In genomic region chr2:1989216-1989615, GRCh38 we compare ENCODE assay signal across 23 cellular contexts.
DNase-seq lines count a peak whose midpoint lies in the region; ATAC-seq, FAIRE-seq and TF ChIP-seq lines count a peak whose summit lies in the region.
"Had no signal": no experiment of that assay in that cellular context is flagged by ENCODE, and none has a peak within 500 bp of the region (broad histone marks: within the 10 kb centered on the region; RNA-seq: fewer than 3 reads in every experiment).

No MANE protein-coding gene starts in this region.

- H3K4me1 ChIP-seq in A549 (no peaks in the 10 kb centered on the region), endodermal cell (ENCODE audit: control insufficient read depth, insufficient read depth, low read length) (no peaks in the 10 kb centered on the region), uterus (no peaks in the 10 kb centered on the region)
- H3K4me1 ChIP-seq: Caco-2 had no signal

- H3K9me3 ChIP-seq in A549 (no peaks in the 10 kb centered on the region), endodermal cell (ENCODE audit: control insufficient read depth, low read length) (no peaks in the 10 kb centered on the region), uterus (no peaks in the 10 kb centered on the region)

- H3K27ac ChIP-seq in A549 (no peak overlapping the region), endodermal cell (ENCODE audit: low read depth, low read length) (no peak overlapping the region), uterus (no peak overlapping the region)
- H3K27ac ChIP-seq: 22Rv1, HL-60, PC-9 had no signal

- 7% methylated on average over 4 of the region's 6 CpGs for WGBS in A549 (ENCODE audit: missing lambda C conversion rate)
- 89 to 100% methylated on average over 4 to 6 of the region's 6 CpGs for WGBS in endodermal cell (ENCODE audit: insufficient coverage in 1 of 2, insufficient read length in 1 of 2), 2 experiments

- no peak for TF ChIP-seq POLR2A in A549 (IDR thresholded peaks at IDR 0.05; ENCODE audit: low read length)
- TF ChIP-seq POLR2A in uterus (IDR thresholded peaks at IDR 0.05): no peak

- ATAC-seq in A549: no peak
- ATAC-seq in natural killer cell: no peak
- no peak for ATAC-seq in HG02678 (IDR thresholded peaks at IDR 0.05; ENCODE audit: unreplicated experiment)

- no peak for TF ChIP-seq RAD21 in A549 (conservative IDR thresholded peaks at IDR 0.05 in 1 of 2, IDR thresholded peaks at IDR 0.05 in 1 of 2)

- H3K4me2 ChIP-seq in A549: no peak overlapping the region
- H3K4me2 ChIP-seq: PC-9 had no signal

- H3K36me3 Mint-ChIP-seq in endodermal cell (ENCODE audit: low read depth): no peaks in the 10 kb centered on the region
- no peaks in the 10 kb centered on the region for H3K36me3 Mint-ChIP-seq in natural killer cell

- H3K27me3 Mint-ChIP-seq in endodermal cell (ENCODE audit: insufficient read depth) (peaks cover 6% of the 10 kb centered on the region), natural killer cell (ENCODE audit: low read depth in 2 of 2) (peaks cover 0 to 6% of the 10 kb centered on the region in 2 donors)

- H3K9ac ChIP-seq in endodermal cell (ENCODE audit: extremely low read depth, low read length, poor library complexity, severe bottlenecking): no peak overlapping the region

- POLR2A ChIA-PET in A549 (lab: Yijun Ruan, JAX): no interaction called here

- intact Hi-C loops in uterus (cut with DNase I; ENCODE audit: low total_unique reads) (no loop called here), natural killer cell (cut with micrococcal nuclease) (no loop called here)

- TF ChIP-seq EP300 in A549 (IDR thresholded peaks at IDR 0.05): no peak

- FAIRE-seq in A549 (lab: Jason Lieb, UNC): no peak

- H3K4me3 Mint-ChIP-seq in endodermal cell (no peak overlapping the region), natural killer cell (no peak overlapping the region)
- H3K4me3 Mint-ChIP-seq: CD4-positive, alpha-beta T cell had no signal

- H3K9me3 Mint-ChIP-seq in endodermal cell (peaks cover 24% of the 10 kb centered on the region), natural killer cell (no peaks in the 10 kb centered on the region)
- H3K9me3 Mint-ChIP-seq: CD4-positive, alpha-beta T cell had no signal

- H3K36me3 ChIP-seq in endodermal cell (ENCODE audit: control insufficient read depth, insufficient read depth, low read length) (no peaks in the 10 kb centered on the region), uterus (no peaks in the 10 kb centered on the region)

- TF ChIP-seq CTCF in A549 (IDR thresholded peaks at IDR 0.05): no peak
- TF ChIP-seq CTCF in endodermal cell (conservative IDR thresholded peaks at IDR 0.05): no peak
- TF ChIP-seq CTCF in uterus (IDR thresholded peaks at IDR 0.05): no peak
- TF ChIP-seq CTCF in natural killer cell (IDR thresholded peaks at IDR 0.05): no peak

- H3K27me3 ChIP-seq in endodermal cell (ENCODE audit: control insufficient read depth, insufficient read depth, low read length, poor library complexity, severe bottlenecking) (no peaks in the 10 kb centered on the region), uterus (no peaks in the 10 kb centered on the region)

- H3K27ac Mint-ChIP-seq in endodermal cell (no peak overlapping the region), natural killer cell (no peak overlapping the region)
- H3K27ac Mint-ChIP-seq: CD4-positive, alpha-beta T cell had no signal

- no peak for DNase-seq in A549 (ENCODE audit: low read depth in 1 of 2, low spot score in 1 of 2)
- DNase-seq in NCI-H2029 treated with DMSO at 0.1 percent for 48 hours (lab: John Stamatoyannopoulos, UW): peak; percentile 17
- DNase-seq in endodermal cell: peak; percentile 14
- peak; percentile 54 for DNase-seq in mucosa of gallbladder (ENCODE audit: low spot score)
- no peak for DNase-seq in uterus
- no peak for DNase-seq in natural killer cell
- no peak for DNase-seq in NK-92 (lab: John Stamatoyannopoulos, UW; ENCODE audit: unreplicated experiment)
- DNase-seq: Caco-2; CD4-positive, alpha-beta T cell; DMS153; EL; GOT3; Kasumi-1; MM.1S; NCI-H1092 treated with DMSO at 0.1 percent for 48 hours; NCI-H1694; NCI-H2107; NCI-H510A treated with DMSO at 0.1 percent for 48 hours; NCI-H82; PC-9 had no signal

- CTCF ChIA-PET in A549 (lab: Yijun Ruan, JAX): interaction anchor here (1.1 kb wide), 1 partner anchor 35 kb away, joined by 3 read pairs; no protein-coding TSS in a partner anchor

- H3K4me3 ChIP-seq in A549 (no peak overlapping the region), endodermal cell (ENCODE audit: low read length) (no peak overlapping the region), uterus (no peak overlapping the region)
- H3K4me3 ChIP-seq: PC-9 had no signal

- H3K4me1 Mint-ChIP-seq in endodermal cell (no peaks in the 10 kb centered on the region), natural killer cell (peaks cover 42 to 51% of the 10 kb centered on the region in 2 donors)

TF ChIP-seq in A549, 52 proteins besides CTCF, POLR2A, EP300 and RAD21:
- no peak for TF ChIP-seq FOXS1 (CRISPR knock-in tag; IDR thresholded peaks at IDR 0.05)
- no peak for TF ChIP-seq KDM1A (IDR thresholded peaks at IDR 0.05; ENCODE audit: low read depth)
- no peak for TF ChIP-seq RNF2 (IDR thresholded peaks at IDR 0.05; ENCODE audit: borderline replicate concordance, low read depth)
- no peak for TF ChIP-seq MAZ (IDR thresholded peaks at IDR 0.05; ENCODE audit: borderline replicate concordance, low read depth, low read length)
- TF ChIP-seq RFX5 (IDR thresholded peaks at IDR 0.05): no peak
- no peak for TF ChIP-seq CBX8 (IDR thresholded peaks at IDR 0.05)
- TF ChIP-seq ZFP36 (IDR thresholded peaks at IDR 0.05; ENCODE audit: borderline replicate concordance, partially characterized antibody): no peak
- peak; percentile 39 for TF ChIP-seq MAFK (IDR thresholded peaks at IDR 0.05; ENCODE audit: partially characterized antibody)
- no peak for TF ChIP-seq TFCP2L1 (CRISPR knock-in tag; IDR thresholded peaks at IDR 0.05)
TF ChIP-seq in A549: peak in this region for 1.

Comparison
In these comparisons a context has a peak if more than half of its experiments do, and no peak if none do; other contexts are left out.
1. DNase-seq: peak in NCI-H2029 treated with DMSO at 0.1 percent for 48 hours (single experiment), endodermal cell (single experiment) and mucosa of gallbladder (single experiment); none in A549 (0 of 2), uterus (0 of 2), natural killer cell (single experiment) and NK-92 (single experiment).